8 cellular contexts compared by ENCODE assay signal in the genomic region with DNA sequence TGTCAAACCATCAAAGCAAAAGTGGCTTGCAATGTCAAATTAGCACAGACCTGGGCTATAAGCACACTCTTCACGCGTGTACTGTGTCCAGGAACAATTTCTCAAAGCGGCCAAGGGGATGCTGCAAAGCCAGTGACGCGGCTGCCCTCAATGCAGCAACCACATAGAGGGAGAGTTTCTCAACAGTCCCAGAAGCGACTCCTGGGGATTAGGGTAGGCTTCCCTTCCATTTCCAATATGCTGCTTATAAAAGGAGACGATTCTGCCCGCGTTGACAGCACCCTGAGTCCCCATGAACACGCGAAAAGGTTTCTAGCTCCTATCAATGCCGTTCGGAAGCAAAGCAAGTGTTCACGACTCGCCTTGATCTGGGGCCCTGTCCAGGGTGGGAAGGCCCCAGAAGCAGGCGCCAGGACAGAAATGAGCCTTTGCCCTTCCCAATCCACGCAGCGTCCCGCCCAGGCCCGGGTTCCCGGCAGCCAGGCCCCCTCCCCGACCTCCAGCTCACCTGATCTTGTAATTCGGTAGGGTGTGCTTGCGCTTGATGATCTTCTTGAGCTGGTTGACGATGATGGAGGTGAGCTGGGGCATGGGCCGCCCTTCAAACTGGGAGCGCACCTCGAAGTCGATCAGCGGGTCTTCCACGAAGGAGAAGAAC. TPM values are rescaled to one million over a fixed set of nuclear protein-coding genes. Genes with fewer than 3 reads are reported as not detected.
DNase-seq lines count a peak whose midpoint lies in the region; ATAC-seq, FAIRE-seq and TF ChIP-seq lines count a peak whose summit lies in the region.

No MANE protein-coding gene starts in this region.

- no peaks in the 10 kb centered on the region for H3K9me3 ChIP-seq in HCT116 (ENCODE audit: control insufficient read depth in 1 of 2, insufficient read depth in 1 of 2, low read depth in 1 of 2, low read length in 2 of 2)

- H3K4me1 Mint-ChIP-seq in activated naive CD8-positive, alpha-beta T cell treated with anti-CD3 and anti-CD28 coated beads, Interleukin-2, amount 50 U/mL, for 24 hours = peaks cover 41% of the 10 kb centered on the region
- peaks cover 30% of the 10 kb centered on the region for H3K4me1 Mint-ChIP-seq in progenitor cell of endocrine pancreas (ENCODE audit: low read depth)

- H3K9me2 ChIP-seq in HCT116 (ENCODE audit: insufficient read depth) = no peaks in the 10 kb centered on the region

- TF ChIP-seq RAD21 in HCT116 (IDR thresholded peaks at IDR 0.05; ENCODE audit: low read depth) = no peak

- H3K36me3 Mint-ChIP-seq in activated naive CD8-positive, alpha-beta T cell treated with anti-CD3 and anti-CD28 coated beads, Interleukin-2, amount 50 U/mL, for 24 hours (ENCODE audit: low read depth) = peaks cover 16% of the 10 kb centered on the region
- peaks cover 2% of the 10 kb centered on the region for H3K36me3 Mint-ChIP-seq in progenitor cell of endocrine pancreas (ENCODE audit: insufficient read depth)

- H3K27me3 ChIP-seq in HCT116 (ENCODE audit: insufficient read depth, low read length) = peaks cover 7% of the 10 kb centered on the region; the same call in 1 of the 2 replicates

- BruUV-seq in HCT116 (replicated peaks; lab: Mats Ljungman, UMichigan) = no TSS peak

- peaks cover 59% of the 10 kb centered on the region for H3K79me2 ChIP-seq in HCT116 (ENCODE audit: insufficient read depth, low read length)

- H3K27ac ChIP-seq in HCT116 (ENCODE audit: low read depth, low read length) = peak overlapping the region; percentile 73

- FAIRE-seq in RCC 7860 (lab: Jason Lieb, UNC) = no peak

- intact Hi-C loops in HCT116 (cut with micrococcal nuclease) (no loop called here), left cardiac atrium (cut with DNase I) (no loop called here)

- no peak overlapping the region for H2AFZ ChIP-seq in HCT116 (ENCODE audit: low read depth, low read length, poor library complexity, severe bottlenecking)

- POLR2A ChIA-PET in HCT116 (lab: Charles Lee) = interaction anchor here (0.7 to 1.7 kb wide), 4 partner anchors 11 to 21 kb away, joined by 3 to 9 read pairs (median 3); no protein-coding TSS in a partner anchor

- DNase-seq in EH (ENCODE audit: low read depth) (peak; percentile 61), HCT116 (ENCODE audit: low read depth, low spot score) (no peak), RCC 7860 (ENCODE audit: low spot score) (peak; percentile 32), left cardiac atrium (peak; percentile 60), progenitor cell of endocrine pancreas (ENCODE audit: low spot score, unreplicated experiment) (no peak), iPS-NIHi7 (ENCODE audit: extremely low spot score) (no peak), NCI-H1105 treated with DMSO at 0.1 percent for 48 hours (lab: John Stamatoyannopoulos, UW) (no peak)
- DNase-seq in activated naive CD8-positive, alpha-beta T cell treated with anti-CD3 and anti-CD28 coated beads, Interleukin-2, amount 50 U/mL, for 24 hours = peak; percentile 28

- ATAC-seq in HCT116 (no peak), left cardiac atrium (peak; percentile 6 to 20)
- ATAC-seq in activated naive CD8-positive, alpha-beta T cell treated with anti-CD3 and anti-CD28 coated beads, Interleukin-2, amount 50 U/mL, for 24 hours = peak; percentile 3

- H3K4me3 ChIP-seq in HCT116 (replicated peaks in 1 of 2; ENCODE audit: low read depth in 1 of 2, low read length in 2 of 2) = peak overlapping the region; percentile 74 to 84

- CTCF ChIA-PET in HCT116 (lab: Charles Lee) = interaction anchor here (1.3 kb wide), 2 partner anchors 55 to 69 kb away, joined by 5 to 6 read pairs; no protein-coding TSS in a partner anchor

- peaks cover 10 to 27% of the 10 kb centered on the region in 2 experiments; a peak in 3 of 4 replicates for H3K4me1 ChIP-seq in HCT116 (ENCODE audit: control insufficient read depth in 1 of 2, insufficient read depth in 2 of 2, low read length in 2 of 2)

- peak overlapping the region; percentile 91 for H3K4me3 Mint-ChIP-seq in activated naive CD8-positive, alpha-beta T cell treated with anti-CD3 and anti-CD28 coated beads, Interleukin-2, amount 50 U/mL, for 24 hours
- H3K4me3 Mint-ChIP-seq in progenitor cell of endocrine pancreas (ENCODE audit: low read depth) = peak overlapping the region; percentile 91

- H3K27ac Mint-ChIP-seq in activated naive CD8-positive, alpha-beta T cell treated with anti-CD3 and anti-CD28 coated beads, Interleukin-2, amount 50 U/mL, for 24 hours = peak overlapping the region; percentile 74
- H3K27ac Mint-ChIP-seq in progenitor cell of endocrine pancreas = peak overlapping the region; percentile 93

- RAD21 ChIA-PET in HCT116 (lab: Charles Lee; ENCODE audit: low non-redundant PET in 1 of 2, low total read pairs in 2 of 2, uncharacterized antibody in 2 of 2, unreplicated experiment in 2 of 2) = no interaction called here

- H3K27me3 Mint-ChIP-seq in activated naive CD8-positive, alpha-beta T cell treated with anti-CD3 and anti-CD28 coated beads, Interleukin-2, amount 50 U/mL, for 24 hours = peaks cover 12% of the 10 kb centered on the region
- peaks cover 20% of the 10 kb centered on the region for H3K27me3 Mint-ChIP-seq in progenitor cell of endocrine pancreas

- TF ChIP-seq CTCF in HCT116 (IDR thresholded peaks at IDR 0.05 in 2 of 3, conservative IDR thresholded peaks at IDR 0.05 in 1 of 3; ENCODE audit: borderline replicate concordance in 1 of 3, insufficient read depth in 1 of 3, low read depth in 2 of 3, low read length in 2 of 3) = no peak
- TF ChIP-seq CTCF in progenitor cell of endocrine pancreas (IDR thresholded peaks at IDR 0.05; ENCODE audit: unreplicated experiment) = no peak

- H3K9ac ChIP-seq in HCT116 (ENCODE audit: low read length) = peak overlapping the region; percentile 76

- H4K20me1 ChIP-seq in HCT116 (ENCODE audit: insufficient read depth) = peaks cover 18% of the 10 kb centered on the region; the same call in 1 of the 2 replicates

- H3K4me2 ChIP-seq in HCT116 (ENCODE audit: low read length) = peak overlapping the region; percentile 93

- no peaks in the 10 kb centered on the region for H3K36me3 ChIP-seq in HCT116 (ENCODE audit: control insufficient read depth in 1 of 2, insufficient read depth in 2 of 2, low read length in 2 of 2)

- TF ChIP-seq POLR2A in HCT116 (IDR thresholded peaks at IDR 0.05; ENCODE audit: borderline replicate concordance, extremely low read depth, insufficient read depth, insufficient read length) = no peak

- no peaks in the 10 kb centered on the region for H3K9me3 Mint-ChIP-seq in activated naive CD8-positive, alpha-beta T cell treated with anti-CD3 and anti-CD28 coated beads, Interleukin-2, amount 50 U/mL, for 24 hours
- no peaks in the 10 kb centered on the region for H3K9me3 Mint-ChIP-seq in progenitor cell of endocrine pancreas (ENCODE audit: low read depth)

TF ChIP-seq in HCT116, 20 proteins besides CTCF, POLR2A, EP300 and RAD21:
- no peak for TF ChIP-seq ZFX (IDR thresholded peaks at IDR 0.05)
- TF ChIP-seq EGR1 (IDR thresholded peaks at IDR 0.05; ENCODE audit: low read depth) = no peak
- TF ChIP-seq, protein P1, sequence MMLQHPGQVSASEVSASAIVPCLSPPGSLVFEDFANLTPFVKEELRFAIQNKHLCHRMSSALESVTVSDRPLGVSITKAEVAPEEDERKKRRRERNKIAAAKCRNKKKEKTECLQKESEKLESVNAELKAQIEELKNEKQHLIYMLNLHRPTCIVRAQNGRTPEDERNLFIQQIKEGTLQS (IDR thresholded peaks at IDR 0.05) = no peak
- no peak for TF ChIP-seq POLR2AphosphoS5 (IDR thresholded peaks at IDR 0.05; ENCODE audit: low read depth, low read length)
- no peak for TF ChIP-seq SP1 (IDR thresholded peaks at IDR 0.05; ENCODE audit: low read depth)
- TF ChIP-seq FOSL1 (IDR thresholded peaks at IDR 0.05; ENCODE audit: low read depth) = no peak

RNA-seq across cellular contexts. Expression of a gene that starts 1.3 kb away (rescaled TPM):
- total RNA-seq in HCT116 (2021; ENCODE audit: unreplicated experiment) = 61.7 TPM
- 17.5 and 20.6 TPM in 2 replicates for polyA plus RNA-seq in HCT116 (2012)
- total RNA-seq in left cardiac atrium = 10 to 100 TPM; 22.2 to 28.5 TPM
- total RNA-seq in progenitor cell of endocrine pancreas = 28.6 and 30.9 TPM in 2 replicates

Comparison
In these comparisons a context has a peak if more than half of its experiments do, and no peak if none do; other contexts are left out.
1. DNase-seq: peak in EH (single experiment), RCC 7860 (single experiment), activated naive CD8-positive, alpha-beta T cell treated with anti-CD3 and anti-CD28 coated beads, Interleukin-2, amount 50 U/mL, for 24 hours (single experiment) and left cardiac atrium (single experiment); none in HCT116 (single experiment), progenitor cell of endocrine pancreas (single experiment), iPS-NIHi7 (single experiment) and NCI-H1105 treated with DMSO at 0.1 percent for 48 hours (single experiment).